19 cellular contexts compared by ENCODE assay signal in the genomic region with DNA sequence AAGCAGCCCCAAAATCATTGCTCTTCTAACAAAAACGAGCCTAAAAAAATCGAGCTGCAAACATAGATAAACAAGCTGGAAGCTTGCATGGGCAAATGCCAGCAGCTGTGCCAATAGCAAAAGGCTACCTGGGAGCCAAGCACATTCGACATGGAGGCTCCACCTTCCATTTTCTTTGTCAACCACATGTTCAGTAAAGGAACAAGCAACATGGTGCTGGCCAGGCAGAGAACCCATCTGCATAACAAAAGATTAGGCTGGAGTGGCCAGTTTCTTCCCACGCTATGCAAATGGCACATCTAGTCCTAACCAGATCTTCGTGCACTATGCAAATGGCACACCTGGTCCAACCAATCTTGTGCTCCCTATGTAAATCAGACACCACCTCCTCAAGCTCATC.
A peak's percentile ranks its signal among the peaks of the same experiment; 100 is the strongest.
DNase-seq lines count a peak whose midpoint lies in the region; ATAC-seq and TF ChIP-seq lines count a peak whose summit lies in the region.
"Had no signal": no experiment of that assay in that cellular context is flagged by ENCODE, and none has a peak within 500 bp of the region (broad histone marks: within the 10 kb centered on the region; RNA-seq: fewer than 3 reads in every experiment).

No MANE protein-coding gene starts in this region.

- TF ChIP-seq CTCF in GM23338 (conservative IDR thresholded peaks at IDR 0.05; ENCODE audit: low read depth in 2 of 2) (no peak), coronary artery (IDR thresholded peaks at IDR 0.05) (no peak)

- H3K4me1 ChIP-seq in GM23338 (ENCODE audit: insufficient read depth) = no peaks in the 10 kb centered on the region

- H3K9me2 ChIP-seq in GM23338 (ENCODE audit: insufficient read depth) = no peaks in the 10 kb centered on the region

- peaks cover 16% of the 10 kb centered on the region for H3K9me3 Mint-ChIP-seq in GM23338
- H3K9me3 Mint-ChIP-seq: CD8-positive, alpha-beta T cell had no signal

- ATAC-seq in GM23338 (peak; percentile 58), left lobe of liver (peak; percentile 59)
- ATAC-seq: CD8-positive, alpha-beta T cell had no signal

- H4K20me1 ChIP-seq in GM23338 (replicated peaks; ENCODE audit: insufficient read depth) = no peaks in the 10 kb centered on the region; the same call in 1 of the 2 replicates

- no peaks in the 10 kb centered on the region for H3K36me3 ChIP-seq in GM23338 (ENCODE audit: insufficient read depth)
- H3K36me3 ChIP-seq: BE2C had no signal

- H3K27me3 ChIP-seq in GM23338 (ENCODE audit: insufficient read depth) = no peaks in the 10 kb centered on the region
- H3K27me3 ChIP-seq: BE2C had no signal

- H3K4me3 Mint-ChIP-seq in GM23338 = no peak overlapping the region
- H3K4me3 Mint-ChIP-seq: CD8-positive, alpha-beta T cell had no signal

- no peak overlapping the region for H3K4me2 ChIP-seq in GM23338
- H3K4me2 ChIP-seq: PC-9 had no signal

- peak; percentile 21 for DNase-seq in DMS 273 (lab: John Stamatoyannopoulos, UW; ENCODE audit: unreplicated experiment)
- no peak for DNase-seq in DMS 273 treated with DMSO at 0.1 percent for 48 hours (lab: John Stamatoyannopoulos, UW)
- DNase-seq in GM23338 (ENCODE audit: low spot score) = peak; percentile 66
- peak; percentile 49 for DNase-seq in NCI-H774 (lab: John Stamatoyannopoulos, UW)
- DNase-seq in left lobe of liver (ENCODE audit: low spot score) = no peak
- DNase-seq in NCI-H1694 treated with DMSO at 0.1 percent for 48 hours (lab: John Stamatoyannopoulos, UW) = no peak
- DNase-seq in coronary artery (ENCODE audit: low spot score) = no peak
- DNase-seq in NOMO-1 (lab: John Stamatoyannopoulos, UW; ENCODE audit: unreplicated experiment in 2 of 2) = no peak
- DNase-seq: 8988T; BE2C; CD8-positive, alpha-beta T cell; HCEC 1CT; IMR-90; Kasumi-1; NCI-H1105; NCI-H187; NCI-H510A treated with DMSO at 0.1 percent for 48 hours; PC-9; SW 1271 had no signal

- no peaks in the 10 kb centered on the region for H3F3A ChIP-seq in GM23338 (replicated peaks; ENCODE audit: low read depth)

- H2AFZ ChIP-seq in GM23338 = no peak overlapping the region
- H2AFZ ChIP-seq: PC-9 had no signal

- H3K79me2 ChIP-seq in GM23338 (replicated peaks; ENCODE audit: insufficient read depth) = no peaks in the 10 kb centered on the region

- H3K4me1 Mint-ChIP-seq in GM23338 = no peaks in the 10 kb centered on the region; the same call in 2 of the 3 replicates

- no peak overlapping the region for H3K27ac Mint-ChIP-seq in GM23338

- no peaks in the 10 kb centered on the region for H3K27me3 Mint-ChIP-seq in GM23338 (ENCODE audit: insufficient read depth, low read depth, poor library complexity)

- H3K27ac ChIP-seq in GM23338 (ENCODE audit: low read depth) (no peak overlapping the region), coronary artery (no peak overlapping the region)
- H3K27ac ChIP-seq: PC-9 had no signal

- H3K36me3 Mint-ChIP-seq in GM23338 (ENCODE audit: low read depth) = peaks cover 22% of the 10 kb centered on the region

- H3K4me3 ChIP-seq in GM23338 (no peak overlapping the region), coronary artery (no peak overlapping the region)
- H3K4me3 ChIP-seq: PC-9 had no signal

TF ChIP-seq in GM23338, 12 proteins besides CTCF, POLR2A, EP300 and RAD21:
- no peak for TF ChIP-seq JUNB (IDR thresholded peaks at IDR 0.05; ENCODE audit: unreplicated experiment)

Comparison
In these comparisons a context has a peak if more than half of its experiments do, and no peak if none do; other contexts are left out.
1. DNase-seq: peak in DMS 273 (single experiment), GM23338 (single experiment) and NCI-H774 (single experiment); none in DMS 273 treated with DMSO at 0.1 percent for 48 hours (single experiment), left lobe of liver (single experiment), NCI-H1694 treated with DMSO at 0.1 percent for 48 hours (single experiment), coronary artery (single experiment) and NOMO-1 (0 of 2).